9 cellular contexts compared by ENCODE assay signal in genomic region chr12:75427491-75427890, GRCh38. TPM values are rescaled to one million over a fixed set of nuclear protein-coding genes. Genes with fewer than 3 reads are reported as not detected.
"Had no signal": no experiment of that assay in that cellular context is flagged by ENCODE, and none has a peak within 500 bp of the region (broad histone marks: within the 10 kb centered on the region; RNA-seq: fewer than 3 reads in every experiment).

No MANE protein-coding gene starts in this region.

- H3K4me2 ChIP-seq: KMS-11 had no signal

- ATAC-seq: HepG2, K562 had no signal

- H3K27ac ChIP-seq: HL-60, KMS-11 had no signal

- H3K4me3 ChIP-seq: K562 had no signal

- FAIRE-seq: HepG2, HTR-8/SVneo, K562 had no signal

- DNase-seq: IMR-90, KBM-7, KG1 had no signal

- H3K9ac ChIP-seq: KMS-11 had no signal

RNA-seq across cellular contexts. Expression of gene GLIPR1L2, which starts 36.6 kb away (rescaled TPM):
- total RNA-seq: HepG2, HT-29, IMR-90, K562 had no signal
- polyA plus RNA-seq: HepG2, K562 had no signal
